ENCODE assay signal across 27 cellular contexts in the genomic region with DNA sequence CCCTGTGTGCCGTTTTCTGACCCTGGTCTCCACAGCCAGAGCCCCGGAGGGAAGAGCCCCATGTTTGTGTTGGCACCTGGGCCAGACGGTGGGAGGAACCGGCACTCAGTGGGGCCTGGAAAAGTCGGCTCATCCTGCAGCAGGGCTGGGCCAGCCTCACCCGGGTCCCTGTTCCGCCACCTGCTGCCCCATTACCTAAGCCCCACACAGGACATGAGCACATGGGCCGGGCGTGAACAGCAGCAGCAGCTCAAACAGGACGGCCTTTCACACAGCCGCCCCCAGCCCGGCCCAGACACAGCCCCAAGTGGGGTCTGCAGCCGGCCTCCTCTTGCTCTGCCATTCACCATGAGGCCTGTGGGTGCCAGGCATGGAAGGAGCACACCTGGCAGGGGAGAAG.
"Had no signal": no experiment of that assay in that cellular context is flagged by ENCODE, and none has a peak within 500 bp of the region (broad histone marks: within the 10 kb centered on the region; RNA-seq: fewer than 3 reads in every experiment).

No MANE protein-coding gene starts in this region.

- H3K4me1 Mint-ChIP-seq: stimulated activated effector memory CD8-positive, alpha-beta T cell treated with anti-CD3 and anti-CD28 coated beads, Interleukin-12 subunit alpha, Interleukin-12 subunit beta, amount 100 ng/mL, for 72 hours had no signal

- H3K9me3 Mint-ChIP-seq: natural killer cell treated with Interleukin-12 subunit alpha and Interleukin-12 subunit beta and Interleukin-15 and Interleukin-18, amount 100 ng/mL, for 72 hours; stimulated activated naive CD8-positive, alpha-beta T cell treated with anti-CD3 and anti-CD28 coated beads, Interleukin-15, Interleukin-2, amounts not matched to agents 100 ng/mL and 50 ng/mL, for 24 hours; T-helper 1 cell treated with Interleukin-12 subunit alpha and Interleukin-12 subunit beta and Interleukin-4 antibody, amounts not matched to agents 30 μg/mL and 1 μg/mL, for 36 hours had no signal

- DNase-seq: activated CD4-positive, alpha-beta T cell treated with anti-CD3 and anti-CD28 coated beads for 48 hours; activated CD4-positive, alpha-beta T cell treated with anti-CD3 and anti-CD28 coated beads, Interleukin-2, amount 50 U/mL, for 48 hours; activated CD8-positive, alpha-beta memory T cell treated with anti-CD3 and anti-CD28 coated beads for 24 hours; activated gamma-delta T cell; activated naive CD4-positive, alpha-beta T cell treated with anti-CD3 and anti-CD28 coated beads, Interleukin-2, amount 50 U/mL, for 16 hours; activated T-cell treated with anti-CD3 and anti-CD28 coated beads, Interleukin-2, amount 50 U/mL, for 1 hour; amniotic stem cell; caudate nucleus; cortex of kidney; effector CD4-positive, alpha-beta T cell; kidney glomerular epithelial cell; left ventricle myocardium inferior; mucosa of descending colon; ovary; sigmoid colon; small intestine; stimulated activated CD4-positive, alpha-beta T cell treated with anti-CD3 and anti-CD28 coated beads, Interleukin-4, amount 100 ng/mL, for 24 hours; T-helper 9 cell had no signal

- H3K27ac Mint-ChIP-seq: natural killer cell treated with Interleukin-12 subunit alpha and Interleukin-12 subunit beta and Interleukin-15 and Interleukin-18, amount 100 ng/mL, for 72 hours; stimulated activated effector memory CD8-positive, alpha-beta T cell treated with anti-CD3 and anti-CD28 coated beads, Interleukin-12 subunit alpha, Interleukin-12 subunit beta, amount 100 ng/mL, for 72 hours; stimulated activated naive CD8-positive, alpha-beta T cell treated with anti-CD3 and anti-CD28 coated beads, Interleukin-15, Interleukin-2, amounts not matched to agents 100 ng/mL and 50 ng/mL, for 24 hours; T-helper 1 cell treated with Interleukin-12 subunit alpha and Interleukin-12 subunit beta and Interleukin-4 antibody, amounts not matched to agents 30 μg/mL and 1 μg/mL, for 36 hours; type B pancreatic cell had no signal

- H3K4me3 ChIP-seq: left ventricle myocardium inferior, mucosa of descending colon, ovary, sigmoid colon, vagina had no signal

- H3K27ac ChIP-seq: left ventricle myocardium inferior, ovary, sigmoid colon, vagina, VCaP had no signal

- H3K27me3 Mint-ChIP-seq: progenitor cell of endocrine pancreas; stimulated activated naive CD8-positive, alpha-beta T cell treated with anti-CD3 and anti-CD28 coated beads, Interleukin-15, Interleukin-2, amounts not matched to agents 100 ng/mL and 50 ng/mL, for 24 hours had no signal

- ATAC-seq: activated CD4-positive, CD25-positive, alpha-beta regulatory T cell treated with anti-CD3 and anti-CD28 coated beads, Interleukin-2, amount 50 U/mL, for 24 hours; mucosa of descending colon; stimulated activated effector memory CD8-positive, alpha-beta T cell treated with anti-CD3 and anti-CD28 coated beads, Interleukin-12 subunit alpha, Interleukin-12 subunit beta, amount 100 ng/mL, for 72 hours had no signal

- H3K36me3 Mint-ChIP-seq: natural killer cell treated with Interleukin-12 subunit alpha and Interleukin-12 subunit beta and Interleukin-15 and Interleukin-18, amount 100 ng/mL, for 72 hours; stimulated activated effector memory CD8-positive, alpha-beta T cell treated with anti-CD3 and anti-CD28 coated beads, Interleukin-12 subunit alpha, Interleukin-12 subunit beta, amount 100 ng/mL, for 72 hours; type B pancreatic cell had no signal

- H3K4me1 ChIP-seq: left ventricle myocardium inferior, sigmoid colon, vagina had no signal

- H3K27me3 ChIP-seq: ovary, sigmoid colon, vagina had no signal

- H3K9me3 ChIP-seq: mucosa of descending colon, ovary, sigmoid colon, vagina had no signal

- H3K36me3 ChIP-seq: left ventricle myocardium inferior, ovary, sigmoid colon, vagina had no signal

- H3K4me3 Mint-ChIP-seq: natural killer cell treated with Interleukin-12 subunit alpha and Interleukin-12 subunit beta and Interleukin-15 and Interleukin-18, amount 100 ng/mL, for 72 hours; stimulated activated effector memory CD8-positive, alpha-beta T cell treated with anti-CD3 and anti-CD28 coated beads, Interleukin-12 subunit alpha, Interleukin-12 subunit beta, amount 100 ng/mL, for 72 hours; stimulated activated naive CD8-positive, alpha-beta T cell treated with anti-CD3 and anti-CD28 coated beads, Interleukin-15, Interleukin-2, amounts not matched to agents 100 ng/mL and 50 ng/mL, for 24 hours; T-helper 1 cell treated with Interleukin-12 subunit alpha and Interleukin-12 subunit beta and Interleukin-4 antibody, amounts not matched to agents 30 μg/mL and 1 μg/mL, for 36 hours; type B pancreatic cell had no signal
